In the genomic region with DNA sequence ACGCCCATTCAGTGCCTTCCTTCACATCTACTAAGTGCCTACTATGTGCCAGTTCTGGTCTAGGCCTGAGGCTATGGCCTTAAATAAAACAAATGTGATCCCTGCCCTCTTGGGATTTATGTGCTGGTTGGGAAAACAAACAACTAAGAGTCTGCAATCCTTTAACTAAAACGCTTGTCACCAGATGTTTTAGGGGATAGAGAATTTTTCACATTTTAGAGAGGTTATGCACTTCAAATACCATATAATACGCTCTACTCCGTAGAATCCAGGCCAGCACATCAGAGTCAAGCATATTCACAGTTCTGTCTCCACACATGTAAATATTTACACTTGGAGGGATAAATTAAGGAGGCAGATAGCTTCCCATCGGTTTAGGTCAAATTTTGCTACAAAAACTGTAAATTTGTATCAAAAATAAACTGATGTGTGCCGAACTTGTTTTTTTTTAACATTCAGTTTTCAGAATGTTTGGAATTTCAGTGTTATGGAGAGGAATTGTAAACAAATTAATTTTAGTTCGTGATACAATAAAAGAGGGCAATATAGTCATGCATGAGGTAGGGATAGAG, we compare ENCODE assay signal across 18 cellular contexts. TPM values are rescaled to one million over a fixed set of nuclear protein-coding genes. Genes with fewer than 3 reads are reported as not detected.
DNase-seq lines count a peak whose midpoint lies in the region; ATAC-seq, FAIRE-seq and TF ChIP-seq lines count a peak whose summit lies in the region.
"Had no signal": no experiment of that assay in that cellular context is flagged by ENCODE, and none has a peak within 500 bp of the region (broad histone marks: within the 10 kb centered on the region; RNA-seq: fewer than 3 reads in every experiment).

No MANE protein-coding gene starts in this region.

- H3K27ac Mint-ChIP-seq in activated naive CD4-positive, alpha-beta T cell treated with anti-CD3 and anti-CD28 coated beads, Interleukin-2, amount 50 U/mL, for 72 hours, result no peak overlapping the region
- H3K27ac Mint-ChIP-seq: B cell; CD4-positive, alpha-beta T cell had no signal

- ATAC-seq in activated naive CD4-positive, alpha-beta T cell treated with anti-CD3 and anti-CD28 coated beads, Interleukin-2, amount 50 U/mL, for 72 hours, result no peak
- ATAC-seq: HCT116 had no signal

- no peaks in the 10 kb centered on the region for H3K9me3 Mint-ChIP-seq in activated naive CD4-positive, alpha-beta T cell treated with anti-CD3 and anti-CD28 coated beads, Interleukin-2, amount 50 U/mL, for 72 hours
- H3K9me3 Mint-ChIP-seq: CD4-positive, alpha-beta T cell had no signal

- H3K4me1 ChIP-seq in uterus, result no peaks in the 10 kb centered on the region

- no peaks in the 10 kb centered on the region for H3K36me3 ChIP-seq in uterus

- no peaks in the 10 kb centered on the region for H3K9me3 ChIP-seq in uterus

- no peak for TF ChIP-seq CTCF in uterus (IDR thresholded peaks at IDR 0.05)

- intact Hi-C loops in uterus (cut with DNase I; ENCODE audit: low total_unique reads), result no loop called here

- H3K4me3 ChIP-seq in uterus, result no peak overlapping the region
- H3K4me3 ChIP-seq: GM23248 had no signal

- FAIRE-seq in endometrium (lab: Jason Lieb, UNC), result peak; percentile 98
- FAIRE-seq in GM19239 (lab: Jason Lieb, UNC), result no peak

- no peaks in the 10 kb centered on the region for H3K36me3 Mint-ChIP-seq in activated naive CD4-positive, alpha-beta T cell treated with anti-CD3 and anti-CD28 coated beads, Interleukin-2, amount 50 U/mL, for 72 hours

- no peaks in the 10 kb centered on the region for H3K27me3 ChIP-seq in uterus

- TF ChIP-seq POLR2A in uterus (IDR thresholded peaks at IDR 0.05), result no peak

- H3K27ac ChIP-seq in uterus, result peak overlapping the region; percentile 25 to 61
- H3K27ac ChIP-seq: GM23248 had no signal

- DNase-seq in EL, result peak; percentile 52
- DNase-seq in iris pigment epithelial cell (ENCODE audit: low read depth), result peak; percentile 62
- no peak for DNase-seq in uterus
- no peak for DNase-seq in GM19239 (ENCODE audit: insufficient read length, low spot score)
- no peak for DNase-seq in anterior cingulate cortex (lab: John Stamatoyannopoulos, UW)
- no peak for DNase-seq in activated naive CD4-positive, alpha-beta T cell treated with anti-CD3 and anti-CD28 coated beads, Interleukin-2, amount 50 U/mL, for 72 hours (ENCODE audit: low spot score in 2 of 2)
- DNase-seq: ACHN; CD4-positive, alpha-beta T cell; GM23248; KG1; NCI-H1048; NCI-H146; NCI-H2081 treated with DMSO at 0.1 percent for 48 hours; NCI-H2227 treated with DMSO at 0.1 percent for 48 hours; NCI-H524 had no signal

RNA-seq across cellular contexts. Expression of a gene that starts 22.0 kb away (rescaled TPM):
- 1 to 10 TPM in 2 of 4 donors, under 1 TPM in 1, not detected in 1; under 0.01 to 5.2 (median 1.2) TPM for total RNA-seq in uterus
- total RNA-seq in activated naive CD4-positive, alpha-beta T cell treated with anti-CD3 and anti-CD28 coated beads, Interleukin-2, amount 50 U/mL, for 72 hours, result not detected
- total RNA-seq: B cell; CD4-positive, alpha-beta T cell had no signal

Comparison
In these comparisons a context has a peak if more than half of its experiments do, and no peak if none do; other contexts are left out.
1. DNase-seq: peak in EL (single experiment) and iris pigment epithelial cell (single experiment); none in uterus (0 of 2), GM19239 (single experiment), anterior cingulate cortex (0 of 58) and activated naive CD4-positive, alpha-beta T cell treated with anti-CD3 and anti-CD28 coated beads, Interleukin-2, amount 50 U/mL, for 72 hours (0 of 2).